ENCODE assay signal across 21 cellular contexts in the genomic region with DNA sequence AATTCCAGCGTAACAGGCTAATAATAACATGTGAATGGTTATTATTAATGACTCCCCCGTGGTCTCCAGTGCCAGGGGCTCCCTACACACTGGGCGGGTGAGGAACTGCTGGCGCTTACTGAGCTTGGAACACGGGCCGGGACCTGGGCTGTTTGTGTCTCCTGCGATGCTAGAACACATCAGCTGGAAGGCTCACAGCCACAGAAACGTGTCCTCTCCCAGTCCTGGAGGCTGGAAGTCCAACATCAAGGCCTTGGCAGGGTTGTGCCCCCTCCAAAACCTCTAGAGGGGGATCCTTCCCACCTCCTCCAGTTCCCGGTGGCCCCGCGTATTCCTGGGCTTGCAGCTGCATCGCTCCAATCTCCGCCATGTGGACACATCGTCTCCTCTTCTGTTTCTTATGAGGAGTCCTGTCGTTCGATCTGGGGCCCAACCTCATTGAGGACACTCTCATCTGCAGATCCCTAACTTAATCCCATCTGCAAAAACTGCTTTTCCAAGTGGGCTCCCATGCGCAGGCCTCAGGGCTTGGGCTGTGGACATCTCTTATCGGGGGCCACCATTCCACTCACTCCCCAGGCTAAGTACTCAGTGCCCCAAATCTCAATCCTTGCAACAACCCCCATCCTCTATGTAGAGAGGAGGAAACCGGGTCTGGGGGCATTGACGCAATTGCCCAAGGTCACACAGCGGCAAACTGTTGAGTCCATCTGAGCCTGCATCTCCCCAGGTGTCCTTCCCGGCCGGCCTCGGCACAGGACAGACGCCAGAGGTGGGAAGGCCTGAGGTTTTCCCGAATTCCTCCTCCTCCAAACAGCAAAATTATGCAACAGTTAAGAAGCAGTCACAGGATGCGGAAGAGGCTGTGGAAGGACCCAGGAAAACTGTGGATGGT.
"Had no signal": no experiment of that assay in that cellular context is flagged by ENCODE, and none has a peak within 500 bp of the region (broad histone marks: within the 10 kb centered on the region; RNA-seq: fewer than 3 reads in every experiment).

No MANE protein-coding gene starts in this region.

- H3K27me3 Mint-ChIP-seq: activated CD8-positive, alpha-beta T cell treated with anti-CD3 and anti-CD28 coated beads for 36 hours had no signal

- DNase-seq: activated CD4-positive, CD25-positive, alpha-beta regulatory T cell; activated CD8-positive, alpha-beta memory T cell treated with anti-CD3 and anti-CD28 coated beads, Interleukin-2, amount 50 U/mL, for 4 hours; activated CD8-positive, alpha-beta T cell treated with anti-CD3 and anti-CD28 coated beads for 36 hours; activated naive CD4-positive, alpha-beta T cell; activated T-cell treated with anti-CD3 and anti-CD28 coated beads, Interleukin-2, amount 50 U/mL, for 72 hours; brain microvascular endothelial cell; MV-4-11; NCI-H1092 treated with DMSO at 0.1 percent for 48 hours; NCI-H1436; NCI-H1694 treated with DMSO at 0.1 percent for 48 hours; NCI-H2081; NCI-H446; NCI-H524; SIG-M5; T-helper 2 cell; T1000 had no signal

- ATAC-seq: activated CD8-positive, alpha-beta T cell treated with anti-CD3 and anti-CD28 coated beads for 36 hours; activated naive CD4-positive, alpha-beta T cell treated with anti-CD3 and anti-CD28 coated beads, Interleukin-2, amount 50 U/mL, for 72 hours; activated T-cell treated with anti-CD3 and anti-CD28 coated beads, Interleukin-2, amount 50 U/mL, for 72 hours had no signal

- H3K36me3 ChIP-seq: brain microvascular endothelial cell, cardiac muscle cell had no signal

- H3K27me3 ChIP-seq: brain microvascular endothelial cell, cardiac muscle cell had no signal

- H3K4me3 ChIP-seq: cardiac muscle cell had no signal

- H3K9me3 Mint-ChIP-seq: activated CD8-positive, alpha-beta T cell treated with anti-CD3 and anti-CD28 coated beads for 36 hours; activated naive CD4-positive, alpha-beta T cell treated with anti-CD3 and anti-CD28 coated beads, Interleukin-2, amount 50 U/mL, for 72 hours; activated T-cell treated with anti-CD3 and anti-CD28 coated beads, Interleukin-2, amount 50 U/mL, for 72 hours; activated T-helper 2 cell treated with anti-CD3 and anti-CD28 coated beads, Interferon-gamma antibody, Interleukin-2, Interleukin-4, amounts not matched to agents 10 μg/mL and 5 μg/mL and 100 μg/mL, durations not matched to agents 14 hours and 24 hours and 36 hours had no signal

- H3K36me3 Mint-ChIP-seq: activated naive CD4-positive, alpha-beta T cell treated with anti-CD3 and anti-CD28 coated beads, Interleukin-2, amount 50 U/mL, for 72 hours had no signal

- H3K27ac Mint-ChIP-seq: activated CD8-positive, alpha-beta T cell treated with anti-CD3 and anti-CD28 coated beads for 36 hours; activated naive CD4-positive, alpha-beta T cell treated with anti-CD3 and anti-CD28 coated beads, Interleukin-2, amount 50 U/mL, for 72 hours; activated T-cell treated with anti-CD3 and anti-CD28 coated beads, Interleukin-2, amount 50 U/mL, for 72 hours; activated T-helper 2 cell treated with anti-CD3 and anti-CD28 coated beads, Interferon-gamma antibody, Interleukin-2, Interleukin-4, amounts not matched to agents 10 μg/mL and 5 μg/mL and 100 μg/mL, durations not matched to agents 14 hours and 24 hours and 36 hours had no signal

- H3K4me3 Mint-ChIP-seq: activated CD8-positive, alpha-beta T cell treated with anti-CD3 and anti-CD28 coated beads for 36 hours; activated T-cell treated with anti-CD3 and anti-CD28 coated beads, Interleukin-2, amount 50 U/mL, for 72 hours had no signal

- H3K27ac ChIP-seq: brain microvascular endothelial cell, cardiac muscle cell, KMS-11, VCaP had no signal
